ENCODE assay signal across 31 cellular contexts in genomic region chr7:12821746-12822145, GRCh38.
"Had no signal": no experiment of that assay in that cellular context is flagged by ENCODE, and none has a peak within 500 bp of the region (broad histone marks: within the 10 kb centered on the region; RNA-seq: fewer than 3 reads in every experiment).

No MANE protein-coding gene starts in this region.

- DNase-seq: activated CD4-positive, alpha-beta T cell treated with anti-CD3 and anti-CD28 coated beads for 1 hour; activated CD4-positive, alpha-beta T cell treated with anti-CD3 and anti-CD28 coated beads for 48 hours; activated CD4-positive, CD25-positive, alpha-beta regulatory T cell; activated CD8-positive, alpha-beta T cell treated with anti-CD3 and anti-CD28 coated beads, Interleukin-2, amount 10 ng/mL, durations not matched to agents 7 days and 5 days; activated gamma-delta T cell; activated naive CD4-positive, alpha-beta T cell treated with anti-CD3 and anti-CD28 coated beads for 36 hours; activated T-cell treated with anti-CD3 and anti-CD28 coated beads, Interleukin-2, amount 50 U/mL, for 24 hours; adrenal gland; body of pancreas; MM.1S; MV-4-11; NCI-H1092; NCI-H1436 treated with DMSO at 0.1 percent for 48 hours; NCI-H1694 treated with DMSO at 0.1 percent for 48 hours; NCI-H2029 treated with DMSO at 0.1 percent for 48 hours; NCI-H2107; NCI-H2171; NCI-H510A; NCI-H526; NCI-H748 treated with DMSO at 0.1 percent for 48 hours; NK-92 treated with Interleukin-12 subunit alpha and Interleukin-12 subunit beta, amount 100 ng/mL, for 24 hours; PC-3; Peyer's patch; RPMI8226; SIG-M5; SW 1271; T1000; WERI-Rb-1 had no signal

- ATAC-seq: activated CD8-positive, alpha-beta T cell treated with anti-CD3 and anti-CD28 coated beads, Interleukin-2, amount 10 ng/mL, durations not matched to agents 7 days and 5 days; activated naive CD4-positive, alpha-beta T cell treated with anti-CD3 and anti-CD28 coated beads, Interleukin-2, amount 50 U/mL, for 72 hours; body of pancreas; PC-3; Right ventricle myocardium inferior had no signal

- FAIRE-seq: astrocyte had no signal
